8 cellular contexts compared by ENCODE assay signal in genomic region chr6:131136021-131136847, GRCh38. TPM values are rescaled to one million over a fixed set of nuclear protein-coding genes. Genes with fewer than 3 reads are reported as not detected.
DNase-seq lines count a peak whose midpoint lies in the region; ATAC-seq and TF ChIP-seq lines count a peak whose summit lies in the region.

No MANE protein-coding gene starts in this region.

- no peaks in the 10 kb centered on the region for H3K9me3 Mint-ChIP-seq in T-helper 1 cell treated with Interleukin-12 subunit alpha and Interleukin-12 subunit beta and Interleukin-4 antibody, amounts not matched to agents 30 μg/mL and 1 μg/mL, for 36 hours
- H3K9me3 Mint-ChIP-seq in brain, result peaks cover 3 to 12% (median 6%) of the 10 kb centered on the region in 5 experiments

- TF ChIP-seq CTCF in brain (conservative IDR thresholded peaks at IDR 0.05), result no peak
- TF ChIP-seq CTCF in smooth muscle cell (IDR thresholded peaks at IDR 0.05; ENCODE audit: borderline replicate concordance, insufficient read depth, poor library complexity, severe bottlenecking), result no peak

- DNase-seq in T-helper 1 cell (no peak), KBM-7 (peak; percentile 61), smooth muscle cell (lab: John Stamatoyannopoulos, UW; ENCODE audit: unreplicated experiment) (no peak)

- peaks cover 23% of the 10 kb centered on the region for H3K27me3 ChIP-seq in iPS-20b (ENCODE audit: insufficient read depth, low read length)
- no peaks in the 10 kb centered on the region for H3K27me3 ChIP-seq in smooth muscle cell (ENCODE audit: low read depth)

- H3K4me1 ChIP-seq in iPS-20b (ENCODE audit: insufficient read depth, low read length), result peaks cover 12% of the 10 kb centered on the region; the same call in 1 of the 2 replicates
- peaks cover 5% of the 10 kb centered on the region for H3K4me1 ChIP-seq in smooth muscle cell (ENCODE audit: low read depth)

- H3K36me3 ChIP-seq in iPS-20b (ENCODE audit: insufficient read depth, low read depth, low read length) (no peaks in the 10 kb centered on the region), smooth muscle cell (ENCODE audit: low read depth) (no peaks in the 10 kb centered on the region)

- H3K27me3 Mint-ChIP-seq in T-helper 1 cell treated with Interleukin-12 subunit alpha and Interleukin-12 subunit beta and Interleukin-4 antibody, amounts not matched to agents 30 μg/mL and 1 μg/mL, for 36 hours (ENCODE audit: low read depth), result peaks cover 30% of the 10 kb centered on the region
- peaks cover 22% of the 10 kb centered on the region for H3K27me3 Mint-ChIP-seq in brain

- H3K36me3 Mint-ChIP-seq in T-helper 1 cell treated with Interleukin-12 subunit alpha and Interleukin-12 subunit beta and Interleukin-4 antibody, amounts not matched to agents 30 μg/mL and 1 μg/mL, for 36 hours (ENCODE audit: low read depth), result no peaks in the 10 kb centered on the region
- peaks cover 9% of the 10 kb centered on the region for H3K36me3 Mint-ChIP-seq in brain

- H2AFZ ChIP-seq in smooth muscle cell (ENCODE audit: low read depth), result peak overlapping the region; percentile 83

- H3K4me3 ChIP-seq in iPS-20b (ENCODE audit: low read length), result peak overlapping the region; percentile 79
- H3K4me3 ChIP-seq in smooth muscle cell, result peak overlapping the region; percentile 72

- peak overlapping the region; percentile 86 for H3K4me2 ChIP-seq in smooth muscle cell

- H3K27ac ChIP-seq in iPS-20b (ENCODE audit: low read length), result no peak overlapping the region
- peak overlapping the region; percentile 20 for H3K27ac ChIP-seq in smooth muscle cell (ENCODE audit: low read depth)

- peak overlapping the region; percentile 76; the same call in 1 of the 2 replicates for H3K9ac ChIP-seq in iPS-20b (ENCODE audit: low read depth, low read length)
- H3K9ac ChIP-seq in smooth muscle cell (ENCODE audit: low read depth), result peak overlapping the region; percentile 21

- H3K79me2 ChIP-seq in smooth muscle cell (ENCODE audit: low read depth), result no peaks in the 10 kb centered on the region

- H3K9me3 ChIP-seq in iPS-20b (ENCODE audit: insufficient read depth, low read depth, low read length), result no peaks in the 10 kb centered on the region
- H3K9me3 ChIP-seq in smooth muscle cell (replicated peaks; ENCODE audit: low read depth), result no peaks in the 10 kb centered on the region

- in situ Hi-C loops in KBM-7 (cut with MboI; ENCODE audit: low pct_unique_long_range_greater_than_20kb, low sequenced_read_pairs), result no loop called here

- peak overlapping the region; percentile 88 for H3K4me3 Mint-ChIP-seq in T-helper 1 cell treated with Interleukin-12 subunit alpha and Interleukin-12 subunit beta and Interleukin-4 antibody, amounts not matched to agents 30 μg/mL and 1 μg/mL, for 36 hours
- H3K4me3 Mint-ChIP-seq in brain, result peak overlapping the region; percentile 81 to 93 (median 89)

- H3F3A ChIP-seq in smooth muscle cell (ENCODE audit: low read depth), result peaks cover 3% of the 10 kb centered on the region

- H3K27ac Mint-ChIP-seq in T-helper 1 cell treated with Interleukin-12 subunit alpha and Interleukin-12 subunit beta and Interleukin-4 antibody, amounts not matched to agents 30 μg/mL and 1 μg/mL, for 36 hours, result peak overlapping the region; percentile 86
- H3K27ac Mint-ChIP-seq in brain, result peak overlapping the region; percentile 81 to 97 (median 96)

- peaks cover 14% of the 10 kb centered on the region for H3K4me1 Mint-ChIP-seq in T-helper 1 cell treated with Interleukin-12 subunit alpha and Interleukin-12 subunit beta and Interleukin-4 antibody, amounts not matched to agents 30 μg/mL and 1 μg/mL, for 36 hours (ENCODE audit: low read depth)
- peaks cover 28% of the 10 kb centered on the region for H3K4me1 Mint-ChIP-seq in brain

- ATAC-seq in HG03460 (IDR thresholded peaks at IDR 0.05; ENCODE audit: unreplicated experiment) (no peak), GM19023 (IDR thresholded peaks at IDR 0.05; ENCODE audit: unreplicated experiment) (no peak)

- H4K20me1 ChIP-seq in smooth muscle cell (ENCODE audit: low read depth), result no peaks in the 10 kb centered on the region

- WGBS in smooth muscle cell (ENCODE audit: low lambda C conversion rate), result 40% methylated on average over 19 of the region's 19 CpGs

RNA-seq across cellular contexts. Expression of gene AKAP7, which starts 1.0 kb away (rescaled TPM):
- 2.0 TPM for polyA plus RNA-seq in brain (ENCODE audit: insufficient read depth, low read depth, low replicate concordance)
- 6.5 and 9.5 TPM in 2 replicates for total RNA-seq in smooth muscle cell
- 2.0 and 3.6 TPM in 2 replicates for polyA plus RNA-seq in smooth muscle cell
